In the genomic region with DNA sequence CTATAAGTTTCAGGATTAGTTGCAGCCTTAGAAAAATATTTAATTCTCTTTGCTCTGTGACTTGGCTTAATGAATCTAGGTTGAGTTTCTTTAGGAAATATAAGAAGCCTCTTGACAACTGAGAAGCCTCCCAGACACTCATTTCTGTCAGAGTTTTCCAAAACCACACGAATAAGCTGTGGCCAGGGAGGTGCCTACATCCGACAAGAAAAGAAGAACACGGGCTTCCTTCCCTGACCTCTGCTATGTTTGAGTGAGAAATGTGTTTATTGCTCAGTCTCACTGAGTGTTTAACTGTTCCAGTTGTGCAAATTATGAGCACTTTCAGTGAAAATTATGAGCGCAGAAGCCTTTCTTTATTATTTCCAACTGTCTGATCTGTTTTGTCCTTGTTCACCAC, we compare ENCODE assay signal across 11 cellular contexts.
DNase-seq lines count a peak whose midpoint lies in the region; ATAC-seq and TF ChIP-seq lines count a peak whose summit lies in the region.
"Had no signal": no experiment of that assay in that cellular context is flagged by ENCODE, and none has a peak within 500 bp of the region (broad histone marks: within the 10 kb centered on the region; RNA-seq: fewer than 3 reads in every experiment).

No MANE protein-coding gene starts in this region.

- H3K4me3 Mint-ChIP-seq in activated T-cell treated with anti-CD3 and anti-CD28 coated beads, Interleukin-2, amount 50 U/mL, for 72 hours: peak overlapping the region; percentile 80 to 90
- H3K4me3 Mint-ChIP-seq in stimulated activated memory B cell treated with anti-CD40 and anti-IgM and Interleukin-4, amounts not matched to agents 10 μg/mL and 1 μg/mL and 100 μg/mL, for 72 hours: peak overlapping the region; percentile 89

- no peaks in the 10 kb centered on the region for H3K9me2 ChIP-seq in PC-3 (replicated peaks; ENCODE audit: low read length)

- peaks cover 40% of the 10 kb centered on the region for H3K4me1 ChIP-seq in PC-3 (ENCODE audit: insufficient read depth, low read length)
- peaks cover 0 to 17% (median 3%) of the 10 kb centered on the region in 3 donors for H3K4me1 ChIP-seq in gastroesophageal sphincter
- peaks cover 0 to 7% of the 10 kb centered on the region in 2 donors for H3K4me1 ChIP-seq in gastrocnemius medialis

- peaks cover 65% of the 10 kb centered on the region for H3K27me3 Mint-ChIP-seq in activated T-cell treated with anti-CD3 and anti-CD28 coated beads, Interleukin-2, amount 50 U/mL, for 72 hours (ENCODE audit: low read depth)
- H3K27me3 Mint-ChIP-seq in stimulated activated memory B cell treated with anti-CD40 and anti-IgM and Interleukin-4, amounts not matched to agents 10 μg/mL and 1 μg/mL and 100 μg/mL, for 72 hours: peaks cover 23% of the 10 kb centered on the region

- no peaks in the 10 kb centered on the region for H3K36me3 ChIP-seq in PC-3 (ENCODE audit: low read depth, low read length)
- H3K36me3 ChIP-seq in gastroesophageal sphincter: no peaks in the 10 kb centered on the region
- no peaks in the 10 kb centered on the region for H3K36me3 ChIP-seq in gastrocnemius medialis

- no peak overlapping the region for H3K27ac ChIP-seq in PC-3 (ENCODE audit: low read length)
- H3K27ac ChIP-seq in gastroesophageal sphincter: no peak overlapping the region
- no peak overlapping the region for H3K27ac ChIP-seq in gastrocnemius medialis

- H3K27me3 ChIP-seq in PC-3 (ENCODE audit: low read length): no peaks in the 10 kb centered on the region
- peaks cover 5% of the 10 kb centered on the region for H3K27me3 ChIP-seq in gastroesophageal sphincter
- peaks cover 0 to 5% (median 0%) of the 10 kb centered on the region in 3 donors for H3K27me3 ChIP-seq in gastrocnemius medialis

- H3K4me3 ChIP-seq in PC-3 (ENCODE audit: low read length) (peak overlapping the region; percentile 75; the same call in 1 of the 2 replicates), gastroesophageal sphincter (no peak overlapping the region), gastrocnemius medialis (peak overlapping the region in 2 of 4 donors; percentile 68 to 76)

- no TSS peak for BruUV-seq in PC-3 (replicated peaks; lab: Mats Ljungman, UMichigan)

- DNase-seq in activated T-cell treated with anti-CD3 and anti-CD28 coated beads, Interleukin-2, amount 50 U/mL, for 72 hours: no peak
- DNase-seq in activated T-cell treated with anti-CD3 and anti-CD28 coated beads for 4 hours (no peak), PC-3 (no peak), globus pallidus (ENCODE audit: low spot score) (peak; percentile 26), gastrocnemius medialis (no peak)
- DNase-seq: body of pancreas, GOT3, NCI-H1694 had no signal

- H2AFZ ChIP-seq in PC-3 (ENCODE audit: low read length): peak overlapping the region; percentile 92

- no peaks in the 10 kb centered on the region for H4K20me1 ChIP-seq in PC-3 (ENCODE audit: low read length)

- H3K79me2 ChIP-seq in PC-3 (ENCODE audit: low read length): no peaks in the 10 kb centered on the region

- H3F3A ChIP-seq in PC-3 (ENCODE audit: low read length, unreplicated experiment): peaks cover 5% of the 10 kb centered on the region

- no peak overlapping the region for H3K9ac ChIP-seq in PC-3 (ENCODE audit: low read length)

- TF ChIP-seq EP300 in gastroesophageal sphincter (IDR thresholded peaks at IDR 0.05): no peak

- ATAC-seq in activated T-cell treated with anti-CD3 and anti-CD28 coated beads, Interleukin-2, amount 50 U/mL, for 72 hours (replicated peaks in 1 of 2): no peak
- ATAC-seq in PC-3 (no peak), gastroesophageal sphincter (no peak), gastrocnemius medialis (no peak), HG02973 (IDR thresholded peaks at IDR 0.05; ENCODE audit: unreplicated experiment) (no peak)
- no peak for ATAC-seq in stimulated activated memory B cell treated with anti-CD40 and anti-IgM and Interleukin-4, amounts not matched to agents 10 μg/mL and 1 μg/mL and 100 μg/mL, for 72 hours

- H3K4me1 Mint-ChIP-seq in activated T-cell treated with anti-CD3 and anti-CD28 coated beads, Interleukin-2, amount 50 U/mL, for 72 hours (ENCODE audit: low read depth): peaks cover 15% of the 10 kb centered on the region
- peaks cover 16% of the 10 kb centered on the region for H3K4me1 Mint-ChIP-seq in stimulated activated memory B cell treated with anti-CD40 and anti-IgM and Interleukin-4, amounts not matched to agents 10 μg/mL and 1 μg/mL and 100 μg/mL, for 72 hours

- no peaks in the 10 kb centered on the region for H3K9me3 Mint-ChIP-seq in activated T-cell treated with anti-CD3 and anti-CD28 coated beads, Interleukin-2, amount 50 U/mL, for 72 hours
- no peaks in the 10 kb centered on the region for H3K9me3 Mint-ChIP-seq in stimulated activated memory B cell treated with anti-CD40 and anti-IgM and Interleukin-4, amounts not matched to agents 10 μg/mL and 1 μg/mL and 100 μg/mL, for 72 hours

- no peak for TF ChIP-seq POLR2A in gastroesophageal sphincter (IDR thresholded peaks at IDR 0.05)
- no peak for TF ChIP-seq POLR2A in gastrocnemius medialis (IDR thresholded peaks at IDR 0.05)

- CTCF ChIA-PET in PC-3 (lab: Charles Lee): no interaction called here

- POLR2A ChIA-PET in PC-3 (lab: Charles Lee; ENCODE audit: unreplicated experiment): no interaction called here

- in situ Hi-C loops in gastrocnemius medialis (cut with MboI; ENCODE audit: low sequenced_read_pairs in 4 of 4): loop anchor here (5.0 to 25.0 kb wide), 4 partner anchors 226 to 558 kb away; no protein-coding TSS in a partner anchor

- TF ChIP-seq CTCF in PC-3 (conservative IDR thresholded peaks at IDR 0.05; ENCODE audit: low read depth, low read length): no peak
- TF ChIP-seq CTCF in gastroesophageal sphincter (IDR thresholded peaks at IDR 0.05): no peak
- no peak for TF ChIP-seq CTCF in gastrocnemius medialis (IDR thresholded peaks at IDR 0.05 in 4 of 5, conservative IDR thresholded peaks at IDR 0.05 in 1 of 5)

- H3K27ac Mint-ChIP-seq in activated T-cell treated with anti-CD3 and anti-CD28 coated beads, Interleukin-2, amount 50 U/mL, for 72 hours: no peak overlapping the region
- peak overlapping the region; percentile 80 for H3K27ac Mint-ChIP-seq in stimulated activated memory B cell treated with anti-CD40 and anti-IgM and Interleukin-4, amounts not matched to agents 10 μg/mL and 1 μg/mL and 100 μg/mL, for 72 hours

- intact Hi-C loops in PC-3 (cut with micrococcal nuclease): loop anchor here (1.0 to 5.0 kb wide), 3 partner anchors 166 to 556 kb away; no protein-coding TSS in a partner anchor
- intact Hi-C loops in gastrocnemius medialis (cut with DNase I; ENCODE audit: low total_unique reads): loop anchor here (5.0 kb wide), 1 partner anchor 236 kb away; no protein-coding TSS in a partner anchor

- 25 to 43% methylated on average over 4 of the region's 4 CpGs for WGBS in gastroesophageal sphincter (ENCODE audit: low coverage in 1 of 2), 2 donors

- no peaks in the 10 kb centered on the region for H3K36me3 Mint-ChIP-seq in activated T-cell treated with anti-CD3 and anti-CD28 coated beads, Interleukin-2, amount 50 U/mL, for 72 hours (ENCODE audit: insufficient read depth in 2 of 2)
- H3K36me3 Mint-ChIP-seq in stimulated activated memory B cell treated with anti-CD40 and anti-IgM and Interleukin-4, amounts not matched to agents 10 μg/mL and 1 μg/mL and 100 μg/mL, for 72 hours: no peaks in the 10 kb centered on the region

- H3K4me2 ChIP-seq in PC-3 (ENCODE audit: low read length): peak overlapping the region; percentile 90

- no peaks in the 10 kb centered on the region for H3K9me3 ChIP-seq in PC-3 (ENCODE audit: low read length)
- H3K9me3 ChIP-seq in gastroesophageal sphincter: no peaks in the 10 kb centered on the region
- no peaks in the 10 kb centered on the region for H3K9me3 ChIP-seq in gastrocnemius medialis
- H3K9me3 ChIP-seq: body of pancreas had no signal
